Comparison of ENCODE assay signal across 15 cellular contexts in genomic region chr10:102593074-102593803, GRCh38. TPM values are rescaled to one million over a fixed set of nuclear protein-coding genes. Genes with fewer than 3 reads are reported as not detected.
DNase-seq lines count a peak whose midpoint lies in the region; ATAC-seq and TF ChIP-seq lines count a peak whose summit lies in the region.
"Had no signal": no experiment of that assay in that cellular context is flagged by ENCODE, and none has a peak within 500 bp of the region (broad histone marks: within the 10 kb centered on the region; RNA-seq: fewer than 3 reads in every experiment).

No MANE protein-coding gene starts in this region.

- no peaks in the 10 kb centered on the region for H3K9me2 ChIP-seq in SK-N-SH

- no peaks in the 10 kb centered on the region for H3K9me3 ChIP-seq in SK-N-SH
- no peaks in the 10 kb centered on the region for H3K9me3 ChIP-seq in SJSA1 (replicated peaks)
- no peaks in the 10 kb centered on the region for H3K9me3 ChIP-seq in stomach smooth muscle (ENCODE audit: control insufficient read depth in 2 of 2, low read length in 2 of 2)
- H3K9me3 ChIP-seq: thyroid gland had no signal

- 0 out of 4 replicates have a peak overlapping the region, but pooled peaks of 1 of the 2 experiments have one; percentile 11 for H3K27ac ChIP-seq in SK-N-SH (ENCODE audit: low read depth in 2 of 2, low read length in 1 of 2)
- no peak overlapping the region for H3K27ac ChIP-seq in SJSA1
- H3K27ac ChIP-seq in stomach smooth muscle (ENCODE audit: low read length), result peak overlapping the region; percentile 24
- H3K27ac ChIP-seq: 22Rv1, thyroid gland had no signal

- DNase-seq in SK-N-SH, result no peak
- peak; percentile 28 to 61 for DNase-seq in SJSA1 (ENCODE audit: low read depth in 1 of 2, low spot score in 2 of 2)
- DNase-seq in fibroblast of villous mesenchyme (ENCODE audit: low read depth), result peak; percentile 74
- no peak for DNase-seq in stimulated activated CD4-positive, alpha-beta T cell treated with anti-CD3 and anti-CD28 coated beads, Interleukin-4, amount 100 ng/mL, for 4 hours
- DNase-seq in NCI-H82 (lab: John Stamatoyannopoulos, UW), result no peak
- no peak for DNase-seq in NCI-H748 treated with DMSO at 0.1 percent for 48 hours (lab: John Stamatoyannopoulos, UW)
- DNase-seq: activated CD4-positive, alpha-beta T cell treated with anti-CD3 and anti-CD28 coated beads for 48 hours; NCI-H2029; NK-92 treated with Interleukin-12 subunit alpha and Interleukin-12 subunit beta, amount 100 ng/mL, for 24 hours; T-cell; thyroid gland had no signal

- TF ChIP-seq CTCF in SK-N-SH (IDR thresholded peaks at IDR 0.05), result no peak
- TF ChIP-seq CTCF in fibroblast of villous mesenchyme (IDR thresholded peaks at IDR 0.05; ENCODE audit: insufficient read depth, low read depth, low read length), result no peak

- WGBS in SK-N-SH (ENCODE audit: low lambda C conversion rate), result 88% methylated on average over 5 of the region's 6 CpGs

- H3K79me2 ChIP-seq in SK-N-SH (ENCODE audit: insufficient read depth), result no peaks in the 10 kb centered on the region

- peaks cover 3 to 5% of the 10 kb centered on the region in 2 experiments; a peak in 2 of 4 replicates for H3K4me1 ChIP-seq in SK-N-SH (ENCODE audit: control insufficient read depth in 1 of 2, insufficient read depth in 2 of 2, low read depth in 1 of 2, low read length in 1 of 2)
- peaks cover 17% of the 10 kb centered on the region for H3K4me1 ChIP-seq in SJSA1 (replicated peaks)
- peaks cover 36% of the 10 kb centered on the region for H3K4me1 ChIP-seq in stomach smooth muscle (ENCODE audit: control insufficient read depth, insufficient read depth, low read length)

- H3K4me3 ChIP-seq in SK-N-SH (ENCODE audit: low read depth in 2 of 2, low read length in 1 of 2) (no peak overlapping the region), SJSA1 (no peak overlapping the region), fibroblast of villous mesenchyme (ENCODE audit: low read depth, low read length) (no peak overlapping the region), stomach smooth muscle (ENCODE audit: low read length in 2 of 2) (no peak overlapping the region)
- H3K4me3 ChIP-seq: thyroid gland had no signal

- H3F3A ChIP-seq in SK-N-SH (replicated peaks; ENCODE audit: insufficient read depth), result no peaks in the 10 kb centered on the region

- POLR2A ChIA-PET in SK-N-SH (lab: Yijun Ruan, JAX), result no interaction called here

- H3K36me3 ChIP-seq in SK-N-SH (replicated peaks in 1 of 2; ENCODE audit: control insufficient read depth in 1 of 2, insufficient read depth in 2 of 2, low read length in 1 of 2) (peaks cover 4 to 8% of the 10 kb centered on the region in 2 experiments), SJSA1 (peaks cover 10% of the 10 kb centered on the region), stomach smooth muscle (ENCODE audit: control insufficient read depth in 2 of 2, insufficient read depth in 2 of 2, low read length in 2 of 2) (peaks cover 6 to 10% of the 10 kb centered on the region in 2 donors)
- H3K36me3 ChIP-seq: thyroid gland had no signal

- H3K27me3 ChIP-seq in SK-N-SH (ENCODE audit: insufficient read depth), result no peaks in the 10 kb centered on the region
- H3K27me3 ChIP-seq in SJSA1 (replicated peaks), result no peaks in the 10 kb centered on the region
- no peaks in the 10 kb centered on the region for H3K27me3 ChIP-seq in stomach smooth muscle (ENCODE audit: control insufficient read depth in 1 of 2, insufficient read depth in 2 of 2, low read length in 2 of 2)
- H3K27me3 ChIP-seq: thyroid gland had no signal

- H3K4me2 ChIP-seq in SK-N-SH, result 0 out of 2 replicates have a peak overlapping the region, but pooled peaks have one; percentile 9

- H4K20me1 ChIP-seq in SK-N-SH (ENCODE audit: insufficient read depth), result no peaks in the 10 kb centered on the region

- TF ChIP-seq RAD21 in SK-N-SH (IDR thresholded peaks at IDR 0.05; ENCODE audit: low read length), result no peak

- CTCF ChIA-PET in SK-N-SH (lab: Yijun Ruan, JAX), result interaction anchor here (0.6 to 2.6 kb wide), 3 partner anchors 10 to 967 kb away, joined by 3 to 11 read pairs (median 4); no protein-coding TSS in a partner anchor

- no peak for ATAC-seq in SK-N-SH treated with all-trans-retinoic acid at 6 μM for 48 hours
- ATAC-seq: esophagus mucosa, T-cell had no signal

- H3K9ac ChIP-seq in SK-N-SH, result 0 out of 2 replicates have a peak overlapping the region, but pooled peaks have one; percentile 42
- H3K9ac ChIP-seq in stomach smooth muscle (ENCODE audit: low read length in 2 of 2), result no peak overlapping the region

- no peak overlapping the region for H2AFZ ChIP-seq in SK-N-SH (ENCODE audit: low read depth)

- no peak for TF ChIP-seq EP300 in SK-N-SH (IDR thresholded peaks at IDR 0.05; ENCODE audit: borderline replicate concordance in 1 of 2, low read depth in 1 of 2, low read length in 1 of 2)

TF ChIP-seq in SK-N-SH, 30 proteins besides CTCF, POLR2A, EP300 and RAD21:
- TF ChIP-seq POLR2AphosphoS5 (IDR thresholded peaks at IDR 0.05; ENCODE audit: low read depth, low read length), result no peak
- TF ChIP-seq MEF2A (IDR thresholded peaks at IDR 0.05; ENCODE audit: borderline replicate concordance, low read depth), result no peak
- peak; percentile 15; the same call in 1 of the 2 replicates for TF ChIP-seq FOSL2 (IDR thresholded peaks at IDR 0.05; ENCODE audit: borderline replicate concordance, low read depth)
- TF ChIP-seq, protein P1, sequence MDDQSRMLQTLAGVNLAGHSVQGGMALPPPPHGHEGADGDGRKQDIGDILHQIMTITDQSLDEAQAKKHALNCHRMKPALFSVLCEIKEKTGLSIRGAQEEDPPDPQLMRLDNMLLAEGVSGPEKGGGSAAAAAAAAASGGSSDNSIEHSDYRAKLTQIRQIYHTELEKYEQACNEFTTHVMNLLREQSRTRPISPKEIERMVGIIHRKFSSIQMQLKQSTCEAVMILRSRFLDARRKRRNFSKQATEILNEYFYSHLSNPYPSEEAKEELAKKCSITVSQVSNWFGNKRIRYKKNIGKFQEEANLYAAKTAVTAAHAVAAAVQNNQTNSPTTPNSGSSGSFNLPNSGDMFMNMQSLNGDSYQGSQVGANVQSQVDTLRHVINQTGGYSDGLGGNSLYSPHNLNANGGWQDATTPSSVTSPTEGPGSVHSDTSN (IDR thresholded peaks at IDR 0.05), result no peak

TF ChIP-seq in SK-N-SH treated with all-trans-retinoic acid at 6 μM for 48 hours, 23 proteins besides CTCF, POLR2A, EP300 and RAD21:
- TF ChIP-seq, protein P2, sequence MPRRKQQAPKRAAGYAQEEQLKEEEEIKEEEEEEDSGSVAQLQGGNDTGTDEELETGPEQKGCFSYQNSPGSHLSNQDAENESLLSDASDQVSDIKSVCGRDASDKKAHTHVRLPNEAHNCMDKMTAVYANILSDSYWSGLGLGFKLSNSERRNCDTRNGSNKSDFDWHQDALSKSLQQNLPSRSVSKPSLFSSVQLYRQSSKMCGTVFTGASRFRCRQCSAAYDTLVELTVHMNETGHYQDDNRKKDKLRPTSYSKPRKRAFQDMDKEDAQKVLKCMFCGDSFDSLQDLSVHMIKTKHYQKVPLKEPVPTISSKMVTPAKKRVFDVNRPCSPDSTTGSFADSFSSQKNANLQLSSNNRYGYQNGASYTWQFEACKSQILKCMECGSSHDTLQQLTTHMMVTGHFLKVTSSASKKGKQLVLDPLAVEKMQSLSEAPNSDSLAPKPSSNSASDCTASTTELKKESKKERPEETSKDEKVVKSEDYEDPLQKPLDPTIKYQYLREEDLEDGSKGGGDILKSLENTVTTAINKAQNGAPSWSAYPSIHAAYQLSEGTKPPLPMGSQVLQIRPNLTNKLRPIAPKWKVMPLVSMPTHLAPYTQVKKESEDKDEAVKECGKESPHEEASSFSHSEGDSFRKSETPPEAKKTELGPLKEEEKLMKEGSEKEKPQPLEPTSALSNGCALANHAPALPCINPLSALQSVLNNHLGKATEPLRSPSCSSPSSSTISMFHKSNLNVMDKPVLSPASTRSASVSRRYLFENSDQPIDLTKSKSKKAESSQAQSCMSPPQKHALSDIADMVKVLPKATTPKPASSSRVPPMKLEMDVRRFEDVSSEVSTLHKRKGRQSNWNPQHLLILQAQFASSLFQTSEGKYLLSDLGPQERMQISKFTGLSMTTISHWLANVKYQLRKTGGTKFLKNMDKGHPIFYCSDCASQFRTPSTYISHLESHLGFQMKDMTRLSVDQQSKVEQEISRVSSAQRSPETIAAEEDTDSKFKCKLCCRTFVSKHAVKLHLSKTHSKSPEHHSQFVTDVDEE (CRISPR knock-in tag; IDR thresholded peaks at IDR 0.05), result no peak
- TF ChIP-seq OSR1 (CRISPR knock-in tag; IDR thresholded peaks at IDR 0.05) (no peak), ZC3H10 (CRISPR knock-in tag; IDR thresholded peaks at IDR 0.05) (no peak), ZNF70 (CRISPR knock-in tag; IDR thresholded peaks at IDR 0.05) (no peak), ZNF565 (CRISPR knock-in tag; conservative IDR thresholded peaks at IDR 0.05; ENCODE audit: low read depth) (no peak), RARB (CRISPR knock-in tag; IDR thresholded peaks at IDR 0.05) (no peak), TCF4 (CRISPR knock-in tag; IDR thresholded peaks at IDR 0.05; ENCODE audit: borderline replicate concordance) (no peak), ZNF8 (CRISPR knock-in tag; IDR thresholded peaks at IDR 0.05) (no peak)
- TF ChIP-seq, protein P3, sequence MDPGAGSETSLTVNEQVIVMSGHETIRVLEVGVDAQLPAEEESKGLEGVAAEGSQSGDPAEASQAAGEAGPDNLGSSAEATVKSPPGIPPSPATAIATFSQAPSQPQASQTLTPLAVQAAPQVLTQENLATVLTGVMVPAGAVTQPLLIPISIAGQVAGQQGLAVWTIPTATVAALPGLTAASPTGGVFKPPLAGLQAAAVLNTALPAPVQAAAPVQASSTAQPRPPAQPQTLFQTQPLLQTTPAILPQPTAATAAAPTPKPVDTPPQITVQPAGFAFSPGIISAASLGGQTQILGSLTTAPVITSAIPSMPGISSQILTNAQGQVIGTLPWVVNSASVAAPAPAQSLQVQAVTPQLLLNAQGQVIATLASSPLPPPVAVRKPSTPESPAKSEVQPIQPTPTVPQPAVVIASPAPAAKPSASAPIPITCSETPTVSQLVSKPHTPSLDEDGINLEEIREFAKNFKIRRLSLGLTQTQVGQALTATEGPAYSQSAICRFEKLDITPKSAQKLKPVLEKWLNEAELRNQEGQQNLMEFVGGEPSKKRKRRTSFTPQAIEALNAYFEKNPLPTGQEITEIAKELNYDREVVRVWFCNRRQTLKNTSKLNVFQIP (CRISPR knock-in tag; IDR thresholded peaks at IDR 0.05; ENCODE audit: borderline replicate concordance, low read depth), result no peak
TF ChIP-seq in SK-N-SH treated with all-trans-retinoic acid at 6 μM for 48 hours: peak in this region for 0.

RNA-seq across cellular contexts. Expression of gene TRIM8, which starts 51.0 kb away (rescaled TPM):
- 67.0 and 108 TPM in 2 replicates for polyA plus RNA-seq in SK-N-SH (2012; rRNA removed)
- 70.8 and 98.8 TPM in 2 replicates for polyA plus RNA-seq in SK-N-SH (2012; cell fraction: cytosol; rRNA removed)
- polyA plus RNA-seq in SK-N-SH (2012; cell fraction: nucleus; rRNA removed), result 83.2 and 87.9 TPM in 2 replicates
- 77.2 and 93.3 TPM in 2 replicates for total RNA-seq in SJSA1 (2014; rRNA removed; shearing (Covaris generic))
- total RNA-seq in fibroblast of villous mesenchyme, result 116 and 119 TPM in 2 replicates

Comparison
In these comparisons a context has a peak if more than half of its experiments do, and no peak if none do; other contexts are left out.
1. DNase-seq: peak in SJSA1 (2 of 2) and fibroblast of villous mesenchyme (single experiment); none in SK-N-SH (single experiment), stimulated activated CD4-positive, alpha-beta T cell treated with anti-CD3 and anti-CD28 coated beads, Interleukin-4, amount 100 ng/mL, for 4 hours (0 of 2), NCI-H82 (single experiment) and NCI-H748 treated with DMSO at 0.1 percent for 48 hours (single experiment).